In the genomic region with DNA sequence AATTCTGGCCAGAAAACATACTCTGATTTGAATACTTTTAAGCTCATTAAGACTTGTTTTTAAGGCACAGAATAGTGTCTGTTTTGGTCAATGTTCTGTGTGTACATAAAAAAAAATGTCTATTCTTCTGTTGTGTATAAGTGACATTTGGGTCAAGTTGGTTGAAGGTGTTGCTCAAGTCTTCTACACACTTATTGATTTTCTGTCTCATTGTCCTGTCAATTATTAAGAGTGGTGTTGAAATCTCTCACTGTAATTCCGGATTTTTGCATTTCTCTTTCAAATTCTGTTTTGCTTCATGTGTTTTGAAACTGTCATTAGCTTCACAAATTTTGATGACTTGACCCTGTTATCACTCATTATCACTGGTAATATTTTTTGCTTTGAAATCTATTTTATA, we compare ENCODE assay signal across 1 cellular context.
TF ChIP-seq lines count a peak whose summit lies in the region.

No MANE protein-coding gene starts in this region.

TF ChIP-seq in HepG2, 621 proteins besides CTCF, POLR2A, EP300 and RAD21 (continued from another document and continues in another):
- TF ChIP-seq HNF4A (CRISPR knock-in tag; IDR thresholded peaks at IDR 0.05) (peak; percentile 32; the same call in 1 of the 2 replicates), ZMYM2 (CRISPR knock-in tag; IDR thresholded peaks at IDR 0.05) (no peak), ZSCAN29 (CRISPR knock-in tag; conservative IDR thresholded peaks at IDR 0.05) (0 out of 2 replicates have a peak, but pooled peaks have one; percentile 59), IRF2 (CRISPR knock-in tag; IDR thresholded peaks at IDR 0.05) (no peak), ZNF607 (CRISPR knock-in tag; IDR thresholded peaks at IDR 0.05; ENCODE audit: borderline replicate concordance) (no peak), ISL2 (CRISPR knock-in tag; IDR thresholded peaks at IDR 0.05) (no peak), SOX5 (CRISPR knock-in tag; IDR thresholded peaks at IDR 0.05; ENCODE audit: borderline replicate concordance) (peak; percentile 96), NFYB (CRISPR knock-in tag; IDR thresholded peaks at IDR 0.05) (no peak), ZNF614 (CRISPR knock-in tag; IDR thresholded peaks at IDR 0.05; ENCODE audit: borderline replicate concordance) (no peak), TMF1 (CRISPR knock-in tag; IDR thresholded peaks at IDR 0.05; ENCODE audit: low read depth) (no peak), RARA (CRISPR knock-in tag; IDR thresholded peaks at IDR 0.05) (peak; percentile 74; the same call in 1 of the 2 replicates), JUND (CRISPR knock-in tag; IDR thresholded peaks at IDR 0.05) (no peak), HNRNPLL (IDR thresholded peaks at IDR 0.05; ENCODE audit: low read depth, low read length, poor library complexity, severe bottlenecking) (no peak), ZFX (CRISPR knock-in tag; IDR thresholded peaks at IDR 0.05; ENCODE audit: low read depth) (no peak), ZNF44 (CRISPR knock-in tag; IDR thresholded peaks at IDR 0.05) (no peak), MEIS2 (CRISPR knock-in tag; IDR thresholded peaks at IDR 0.05) (no peak), ZNF660 (CRISPR knock-in tag; IDR thresholded peaks at IDR 0.05; ENCODE audit: borderline replicate concordance, low read depth) (no peak), KLF6 (CRISPR knock-in tag; IDR thresholded peaks at IDR 0.05) (no peak), ZNF121 (CRISPR knock-in tag; IDR thresholded peaks at IDR 0.05) (no peak), U2AF1 (optimal IDR thresholded peaks at IDR 0.05; ENCODE audit: low read depth, low read length) (no peak), ATF7 (IDR thresholded peaks at IDR 0.05) (no peak), ATF7 (CRISPR knock-in tag; IDR thresholded peaks at IDR 0.05) (no peak), ZNF782 (CRISPR knock-in tag; IDR thresholded peaks at IDR 0.05; ENCODE audit: borderline replicate concordance) (no peak), RARG (CRISPR knock-in tag; IDR thresholded peaks at IDR 0.05; ENCODE audit: low read depth) (no peak), ZNF235 (CRISPR knock-in tag; IDR thresholded peaks at IDR 0.05; ENCODE audit: borderline replicate concordance) (no peak), ZNF335 (CRISPR knock-in tag; IDR thresholded peaks at IDR 0.05) (no peak), IKZF4 (CRISPR knock-in tag; IDR thresholded peaks at IDR 0.05; ENCODE audit: borderline replicate concordance, low read depth, not compliant biosample characterization) (no peak), TBL1XR1 (IDR thresholded peaks at IDR 0.05; ENCODE audit: borderline replicate concordance, low read length, partially characterized antibody) (no peak), SAP130 (CRISPR knock-in tag; IDR thresholded peaks at IDR 0.05; ENCODE audit: low read depth) (no peak), NFKBIZ (CRISPR knock-in tag; IDR thresholded peaks at IDR 0.05) (no peak), MEIS1 (CRISPR knock-in tag; IDR thresholded peaks at IDR 0.05; ENCODE audit: borderline replicate concordance) (peak; percentile 47; the same call in 1 of the 2 replicates), ZNF816 (CRISPR knock-in tag; IDR thresholded peaks at IDR 0.05; ENCODE audit: borderline replicate concordance) (no peak)
- TF ChIP-seq, protein P1, sequence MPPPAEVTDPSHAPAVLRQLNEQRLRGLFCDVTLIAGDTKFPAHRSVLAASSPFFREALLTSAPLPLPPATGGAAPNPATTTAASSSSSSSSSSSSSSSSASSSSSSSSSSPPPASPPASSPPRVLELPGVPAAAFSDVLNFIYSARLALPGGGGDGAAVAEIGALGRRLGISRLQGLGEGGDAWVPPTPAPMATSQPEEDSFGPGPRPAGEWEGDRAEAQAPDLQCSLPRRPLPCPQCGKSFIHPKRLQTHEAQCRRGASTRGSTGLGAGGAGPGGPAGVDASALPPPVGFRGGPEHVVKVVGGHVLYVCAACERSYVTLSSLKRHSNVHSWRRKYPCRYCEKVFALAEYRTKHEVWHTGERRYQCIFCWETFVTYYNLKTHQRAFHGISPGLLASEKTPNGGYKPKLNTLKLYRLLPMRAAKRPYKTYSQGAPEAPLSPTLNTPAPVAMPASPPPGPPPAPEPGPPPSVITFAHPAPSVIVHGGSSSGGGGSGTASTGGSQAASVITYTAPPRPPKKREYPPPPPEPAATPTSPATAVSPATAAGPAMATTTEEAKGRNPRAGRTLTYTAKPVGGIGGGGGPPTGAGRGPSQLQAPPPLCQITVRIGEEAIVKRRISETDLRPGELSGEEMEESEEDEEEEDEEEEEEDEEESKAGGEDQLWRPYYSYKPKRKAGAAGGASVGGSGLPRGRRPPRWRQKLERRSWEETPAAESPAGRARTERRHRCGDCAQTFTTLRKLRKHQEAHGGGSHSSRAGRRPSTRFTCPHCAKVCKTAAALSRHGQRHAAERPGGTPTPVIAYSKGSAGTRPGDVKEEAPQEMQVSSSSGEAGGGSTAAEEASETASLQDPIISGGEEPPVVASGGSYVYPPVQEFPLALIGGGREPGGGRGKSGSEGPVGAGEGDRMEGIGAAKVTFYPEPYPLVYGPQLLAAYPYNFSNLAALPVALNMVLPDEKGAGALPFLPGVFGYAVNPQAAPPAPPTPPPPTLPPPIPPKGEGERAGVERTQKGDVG (CRISPR knock-in tag; IDR thresholded peaks at IDR 0.05; ENCODE audit: borderline replicate concordance), result no peak
- TF ChIP-seq, protein P2, sequence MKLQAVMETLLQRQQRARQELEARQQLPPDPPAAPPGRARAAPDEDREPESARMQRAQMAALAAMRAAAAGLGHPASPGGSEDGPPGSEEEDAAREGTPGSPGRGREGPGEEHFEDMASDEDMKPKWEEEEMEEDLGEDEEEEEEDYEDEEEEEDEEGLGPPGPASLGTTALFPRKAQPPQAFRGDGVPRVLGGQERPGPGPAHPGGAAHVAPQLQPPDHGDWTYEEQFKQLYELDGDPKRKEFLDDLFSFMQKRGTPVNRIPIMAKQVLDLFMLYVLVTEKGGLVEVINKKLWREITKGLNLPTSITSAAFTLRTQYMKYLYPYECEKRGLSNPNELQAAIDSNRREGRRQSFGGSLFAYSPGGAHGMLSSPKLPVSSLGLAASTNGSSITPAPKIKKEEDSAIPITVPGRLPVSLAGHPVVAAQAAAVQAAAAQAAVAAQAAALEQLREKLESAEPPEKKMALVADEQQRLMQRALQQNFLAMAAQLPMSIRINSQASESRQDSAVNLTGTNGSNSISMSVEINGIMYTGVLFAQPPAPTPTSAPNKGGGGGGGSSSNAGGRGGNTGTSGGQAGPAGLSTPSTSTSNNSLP (IDR thresholded peaks at IDR 0.05; ENCODE audit: low read depth, low read length), result peak; percentile 67; the same call in 1 of the 2 replicates
- TF ChIP-seq, protein P3, sequence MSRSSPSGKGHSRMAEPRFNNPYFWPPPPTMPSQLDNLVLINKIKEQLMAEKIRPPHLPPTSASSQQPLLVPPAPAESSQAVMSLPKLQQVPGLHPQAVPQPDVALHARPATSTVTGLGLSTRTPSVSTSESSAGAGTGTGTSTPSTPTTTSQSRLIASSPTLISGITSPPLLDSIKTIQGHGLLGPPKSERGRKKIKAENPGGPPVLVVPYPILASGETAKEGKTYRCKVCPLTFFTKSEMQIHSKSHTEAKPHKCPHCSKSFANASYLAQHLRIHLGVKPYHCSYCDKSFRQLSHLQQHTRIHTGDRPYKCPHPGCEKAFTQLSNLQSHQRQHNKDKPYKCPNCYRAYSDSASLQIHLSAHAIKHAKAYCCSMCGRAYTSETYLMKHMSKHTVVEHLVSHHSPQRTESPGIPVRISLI (CRISPR knock-in tag; IDR thresholded peaks at IDR 0.05; ENCODE audit: borderline replicate concordance), result peak; percentile 73; the same call in 1 of the 2 replicates
- TF ChIP-seq, protein P4, sequence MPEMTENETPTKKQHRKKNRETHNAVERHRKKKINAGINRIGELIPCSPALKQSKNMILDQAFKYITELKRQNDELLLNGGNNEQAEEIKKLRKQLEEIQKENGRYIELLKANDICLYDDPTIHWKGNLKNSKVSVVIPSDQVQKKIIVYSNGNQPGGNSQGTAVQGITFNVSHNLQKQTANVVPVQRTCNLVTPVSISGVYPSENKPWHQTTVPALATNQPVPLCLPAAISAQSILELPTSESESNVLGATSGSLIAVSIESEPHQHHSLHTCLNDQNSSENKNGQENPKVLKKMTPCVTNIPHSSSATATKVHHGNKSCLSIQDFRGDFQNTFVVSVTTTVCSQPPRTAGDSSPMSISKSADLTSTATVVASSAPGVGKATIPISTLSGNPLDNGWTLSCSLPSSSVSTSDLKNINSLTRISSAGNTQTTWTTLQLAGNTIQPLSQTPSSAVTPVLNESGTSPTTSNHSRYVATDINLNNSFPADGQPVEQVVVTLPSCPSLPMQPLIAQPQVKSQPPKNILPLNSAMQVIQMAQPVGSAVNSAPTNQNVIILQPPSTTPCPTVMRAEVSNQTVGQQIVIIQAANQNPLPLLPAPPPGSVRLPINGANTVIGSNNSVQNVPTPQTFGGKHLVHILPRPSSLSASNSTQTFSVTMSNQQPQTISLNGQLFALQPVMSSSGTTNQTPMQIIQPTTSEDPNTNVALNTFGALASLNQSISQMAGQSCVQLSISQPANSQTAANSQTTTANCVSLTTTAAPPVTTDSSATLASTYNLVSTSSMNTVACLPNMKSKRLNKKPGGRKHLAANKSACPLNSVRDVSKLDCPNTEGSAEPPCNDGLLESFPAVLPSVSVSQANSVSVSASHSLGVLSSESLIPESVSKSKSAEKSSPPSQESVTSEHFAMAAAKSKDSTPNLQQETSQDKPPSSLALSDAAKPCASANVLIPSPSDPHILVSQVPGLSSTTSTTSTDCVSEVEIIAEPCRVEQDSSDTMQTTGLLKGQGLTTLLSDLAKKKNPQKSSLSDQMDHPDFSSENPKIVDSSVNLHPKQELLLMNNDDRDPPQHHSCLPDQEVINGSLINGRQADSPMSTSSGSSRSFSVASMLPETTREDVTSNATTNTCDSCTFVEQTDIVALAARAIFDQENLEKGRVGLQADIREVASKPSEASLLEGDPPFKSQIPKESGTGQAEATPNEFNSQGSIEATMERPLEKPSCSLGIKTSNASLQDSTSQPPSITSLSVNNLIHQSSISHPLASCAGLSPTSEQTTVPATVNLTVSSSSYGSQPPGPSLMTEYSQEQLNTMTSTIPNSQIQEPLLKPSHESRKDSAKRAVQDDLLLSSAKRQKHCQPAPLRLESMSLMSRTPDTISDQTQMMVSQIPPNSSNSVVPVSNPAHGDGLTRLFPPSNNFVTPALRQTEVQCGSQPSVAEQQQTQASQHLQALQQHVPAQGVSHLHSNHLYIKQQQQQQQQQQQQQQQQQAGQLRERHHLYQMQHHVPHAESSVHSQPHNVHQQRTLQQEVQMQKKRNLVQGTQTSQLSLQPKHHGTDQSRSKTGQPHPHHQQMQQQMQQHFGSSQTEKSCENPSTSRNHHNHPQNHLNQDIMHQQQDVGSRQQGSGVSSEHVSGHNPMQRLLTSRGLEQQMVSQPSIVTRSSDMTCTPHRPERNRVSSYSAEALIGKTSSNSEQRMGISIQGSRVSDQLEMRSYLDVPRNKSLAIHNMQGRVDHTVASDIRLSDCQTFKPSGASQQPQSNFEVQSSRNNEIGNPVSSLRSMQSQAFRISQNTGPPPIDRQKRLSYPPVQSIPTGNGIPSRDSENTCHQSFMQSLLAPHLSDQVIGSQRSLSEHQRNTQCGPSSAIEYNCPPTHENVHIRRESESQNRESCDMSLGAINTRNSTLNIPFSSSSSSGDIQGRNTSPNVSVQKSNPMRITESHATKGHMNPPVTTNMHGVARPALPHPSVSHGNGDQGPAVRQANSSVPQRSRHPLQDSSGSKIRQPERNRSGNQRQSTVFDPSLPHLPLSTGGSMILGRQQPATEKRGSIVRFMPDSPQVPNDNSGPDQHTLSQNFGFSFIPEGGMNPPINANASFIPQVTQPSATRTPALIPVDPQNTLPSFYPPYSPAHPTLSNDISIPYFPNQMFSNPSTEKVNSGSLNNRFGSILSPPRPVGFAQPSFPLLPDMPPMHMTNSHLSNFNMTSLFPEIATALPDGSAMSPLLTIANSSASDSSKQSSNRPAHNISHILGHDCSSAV (CRISPR knock-in tag; IDR thresholded peaks at IDR 0.05; ENCODE audit: borderline replicate concordance), result no peak
- TF ChIP-seq, protein P5, sequence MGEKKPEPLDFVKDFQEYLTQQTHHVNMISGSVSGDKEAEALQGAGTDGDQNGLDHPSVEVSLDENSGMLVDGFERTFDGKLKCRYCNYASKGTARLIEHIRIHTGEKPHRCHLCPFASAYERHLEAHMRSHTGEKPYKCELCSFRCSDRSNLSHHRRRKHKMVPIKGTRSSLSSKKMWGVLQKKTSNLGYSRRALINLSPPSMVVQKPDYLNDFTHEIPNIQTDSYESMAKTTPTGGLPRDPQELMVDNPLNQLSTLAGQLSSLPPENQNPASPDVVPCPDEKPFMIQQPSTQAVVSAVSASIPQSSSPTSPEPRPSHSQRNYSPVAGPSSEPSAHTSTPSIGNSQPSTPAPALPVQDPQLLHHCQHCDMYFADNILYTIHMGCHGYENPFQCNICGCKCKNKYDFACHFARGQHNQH (CRISPR knock-in tag; IDR thresholded peaks at IDR 0.05), result no peak
- TF ChIP-seq, protein P6, sequence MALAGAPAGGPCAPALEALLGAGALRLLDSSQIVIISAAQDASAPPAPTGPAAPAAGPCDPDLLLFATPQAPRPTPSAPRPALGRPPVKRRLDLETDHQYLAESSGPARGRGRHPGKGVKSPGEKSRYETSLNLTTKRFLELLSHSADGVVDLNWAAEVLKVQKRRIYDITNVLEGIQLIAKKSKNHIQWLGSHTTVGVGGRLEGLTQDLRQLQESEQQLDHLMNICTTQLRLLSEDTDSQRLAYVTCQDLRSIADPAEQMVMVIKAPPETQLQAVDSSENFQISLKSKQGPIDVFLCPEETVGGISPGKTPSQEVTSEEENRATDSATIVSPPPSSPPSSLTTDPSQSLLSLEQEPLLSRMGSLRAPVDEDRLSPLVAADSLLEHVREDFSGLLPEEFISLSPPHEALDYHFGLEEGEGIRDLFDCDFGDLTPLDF (CRISPR knock-in tag; IDR thresholded peaks at IDR 0.05), result no peak
- TF ChIP-seq, protein P7, sequence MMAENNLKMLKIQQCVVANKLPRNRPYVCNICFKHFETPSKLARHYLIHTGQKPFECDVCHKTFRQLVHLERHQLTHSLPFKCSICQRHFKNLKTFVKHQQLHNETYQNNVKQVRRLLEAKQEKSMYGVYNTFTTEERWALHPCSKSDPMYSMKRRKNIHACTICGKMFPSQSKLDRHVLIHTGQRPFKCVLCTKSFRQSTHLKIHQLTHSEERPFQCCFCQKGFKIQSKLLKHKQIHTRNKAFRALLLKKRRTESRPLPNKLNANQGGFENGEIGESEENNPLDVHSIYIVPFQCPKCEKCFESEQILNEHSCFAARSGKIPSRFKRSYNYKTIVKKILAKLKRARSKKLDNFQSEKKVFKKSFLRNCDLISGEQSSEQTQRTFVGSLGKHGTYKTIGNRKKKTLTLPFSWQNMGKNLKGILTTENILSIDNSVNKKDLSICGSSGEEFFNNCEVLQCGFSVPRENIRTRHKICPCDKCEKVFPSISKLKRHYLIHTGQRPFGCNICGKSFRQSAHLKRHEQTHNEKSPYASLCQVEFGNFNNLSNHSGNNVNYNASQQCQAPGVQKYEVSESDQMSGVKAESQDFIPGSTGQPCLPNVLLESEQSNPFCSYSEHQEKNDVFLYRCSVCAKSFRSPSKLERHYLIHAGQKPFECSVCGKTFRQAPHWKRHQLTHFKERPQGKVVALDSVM (CRISPR knock-in tag; IDR thresholded peaks at IDR 0.05), result no peak
